In the genomic region with DNA sequence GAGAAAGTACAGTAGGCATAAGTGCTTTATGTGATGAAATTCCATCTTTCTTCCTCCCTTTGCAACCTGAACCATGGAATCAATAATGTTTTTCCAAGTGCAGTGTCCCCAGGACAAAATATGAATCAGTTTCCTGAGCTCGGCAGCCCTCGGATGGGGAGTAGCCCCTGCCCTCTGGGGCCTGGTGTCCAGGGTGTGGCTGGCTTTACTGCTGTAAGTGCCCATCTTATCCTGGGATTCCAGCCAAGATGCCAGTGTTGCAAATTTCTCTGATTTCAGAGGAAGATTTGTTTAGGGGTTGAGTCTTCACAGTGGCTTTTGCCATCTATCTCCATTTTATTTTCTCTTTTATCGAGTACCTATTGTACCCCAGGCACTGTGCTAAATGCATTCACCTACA, we compare ENCODE assay signal across 16 cellular contexts. TPM values are rescaled to one million over a fixed set of nuclear protein-coding genes. Genes with fewer than 3 reads are reported as not detected.
DNase-seq lines count a peak whose midpoint lies in the region; ATAC-seq, FAIRE-seq and TF ChIP-seq lines count a peak whose summit lies in the region.
"Had no signal": no experiment of that assay in that cellular context is flagged by ENCODE, and none has a peak within 500 bp of the region (broad histone marks: within the 10 kb centered on the region; RNA-seq: fewer than 3 reads in every experiment).

No MANE protein-coding gene starts in this region.

- no peak overlapping the region for H3K4me3 Mint-ChIP-seq in astrocyte (ENCODE audit: unreplicated experiment)
- H3K4me3 Mint-ChIP-seq in activated CD4-positive, alpha-beta T cell treated with anti-CD3 and anti-CD28 coated beads, Interleukin-2, amount 10 ng/mL, durations not matched to agents 24 days and 14 days, result no peak overlapping the region
- H3K4me3 Mint-ChIP-seq: activated naive CD4-positive, alpha-beta T cell treated with anti-CD3 and anti-CD28 coated beads for 36 hours; stimulated activated naive CD8-positive, alpha-beta T cell treated with anti-CD3 and anti-CD28 coated beads, Interleukin-15, Interleukin-2, amounts not matched to agents 100 ng/mL and 50 ng/mL, for 24 hours had no signal

- H3K27me3 Mint-ChIP-seq in astrocyte (ENCODE audit: low read depth, unreplicated experiment), result no peaks in the 10 kb centered on the region
- no peaks in the 10 kb centered on the region for H3K27me3 Mint-ChIP-seq in activated CD4-positive, alpha-beta T cell treated with anti-CD3 and anti-CD28 coated beads, Interleukin-2, amount 10 ng/mL, durations not matched to agents 24 days and 14 days
- H3K27me3 Mint-ChIP-seq: stimulated activated naive CD8-positive, alpha-beta T cell treated with anti-CD3 and anti-CD28 coated beads, Interleukin-15, Interleukin-2, amounts not matched to agents 100 ng/mL and 50 ng/mL, for 24 hours had no signal

- intact Hi-C loops in left ventricle myocardium inferior (cut with micrococcal nuclease), result no loop called here
- intact Hi-C loops in cardiac septum (cut with DNase I), result no loop called here
- intact Hi-C loops in HepG2 (cut with micrococcal nuclease; ENCODE audit: unreplicated experiment), result loop anchor here (5.0 kb wide), 2 partner anchors 35 kb away; no protein-coding TSS in a partner anchor
- intact Hi-C loops in activated CD4-positive, alpha-beta T cell treated with anti-CD3 and anti-CD28 coated beads, Interleukin-2, amount 10 ng/mL, durations not matched to agents 24 days and 14 days (cut with micrococcal nuclease), result no loop called here

- H3K4me2 ChIP-seq in astrocyte (ENCODE audit: low read length), result peak overlapping the region; percentile 61
- H3K4me2 ChIP-seq in HepG2 (ENCODE audit: low read depth, low read length), result peak overlapping the region; percentile 71

- 25% methylated on average over 3 of the region's 3 CpGs for WGBS in HepG2 (ENCODE audit: low lambda C conversion rate)

- H3K27me3 ChIP-seq in left ventricle myocardium inferior (ENCODE audit: low read depth) (no peaks in the 10 kb centered on the region), astrocyte (ENCODE audit: insufficient read depth, low read length) (no peaks in the 10 kb centered on the region), HepG2 (ENCODE audit: control insufficient read depth in 1 of 2, insufficient read depth in 2 of 2, low read length in 2 of 2) (peaks cover 0 to 5% of the 10 kb centered on the region in 2 experiments; a peak in 1 of 5 replicates)

- no peaks in the 10 kb centered on the region for H3K9me3 Mint-ChIP-seq in astrocyte (ENCODE audit: unreplicated experiment)
- no peaks in the 10 kb centered on the region for H3K9me3 Mint-ChIP-seq in activated CD4-positive, alpha-beta T cell treated with anti-CD3 and anti-CD28 coated beads, Interleukin-2, amount 10 ng/mL, durations not matched to agents 24 days and 14 days
- H3K9me3 Mint-ChIP-seq: activated naive CD4-positive, alpha-beta T cell treated with anti-CD3 and anti-CD28 coated beads for 36 hours; stimulated activated naive CD8-positive, alpha-beta T cell treated with anti-CD3 and anti-CD28 coated beads, Interleukin-15, Interleukin-2, amounts not matched to agents 100 ng/mL and 50 ng/mL, for 24 hours had no signal

- H3K36me3 ChIP-seq in left ventricle myocardium inferior, result no peaks in the 10 kb centered on the region
- H3K36me3 ChIP-seq in astrocyte (ENCODE audit: insufficient read depth, low read length), result no peaks in the 10 kb centered on the region
- no peaks in the 10 kb centered on the region for H3K36me3 ChIP-seq in HepG2 (replicated peaks in 1 of 2; ENCODE audit: control insufficient read depth in 1 of 2, insufficient read depth in 2 of 2, low read length in 2 of 2)

- ATAC-seq in HepG2 (no peak), HG02759 (IDR thresholded peaks at IDR 0.05; ENCODE audit: unreplicated experiment) (no peak), GM19324 (IDR thresholded peaks at IDR 0.05; ENCODE audit: low FRiP score, unreplicated experiment) (no peak)
- ATAC-seq: left cardiac atrium had no signal

- CTCF ChIA-PET in HepG2 (lab: Yijun Ruan, JAX; ENCODE audit: low intra/inter-chr PET ratio, low total read pairs), result no interaction called here

- in situ Hi-C loops in HepG2 (cut with HindIII; ENCODE audit: extremely low pct_ligation_motif_present, low pct_unique_long_range_greater_than_20kb), result no loop called here

- H3K4me1 ChIP-seq in left ventricle myocardium inferior (peaks cover 25% of the 10 kb centered on the region), astrocyte (ENCODE audit: insufficient read depth, low read length) (peaks cover 26% of the 10 kb centered on the region), HepG2 (ENCODE audit: insufficient read depth, low read length) (peaks cover 57% of the 10 kb centered on the region)

- H3K9ac ChIP-seq in astrocyte (ENCODE audit: low read length) (peak overlapping the region; percentile 69), HepG2 (ENCODE audit: insufficient read depth, low read depth, low read length) (no peak overlapping the region)

- no peak for TF ChIP-seq POLR2A in HepG2 (IDR thresholded peaks at IDR 0.05; ENCODE audit: insufficient read depth in 1 of 2, low read depth in 2 of 2, low read length in 2 of 2)

- H3K4me1 Mint-ChIP-seq in astrocyte (ENCODE audit: low read depth, unreplicated experiment), result peaks cover 37% of the 10 kb centered on the region
- no peaks in the 10 kb centered on the region for H3K4me1 Mint-ChIP-seq in activated CD4-positive, alpha-beta T cell treated with anti-CD3 and anti-CD28 coated beads, Interleukin-2, amount 10 ng/mL, durations not matched to agents 24 days and 14 days

- TF ChIP-seq EP300 in HepG2 (IDR thresholded peaks at IDR 0.05; ENCODE audit: low read depth in 2 of 2, low read length in 2 of 2) (no peak), HepG2 (CRISPR knock-in tag; IDR thresholded peaks at IDR 0.05; ENCODE audit: borderline replicate concordance) (no peak)

- H3K27ac ChIP-seq in left ventricle myocardium inferior (replicated peaks) (peak overlapping the region; percentile 79), astrocyte (ENCODE audit: low read depth, low read length) (no peak overlapping the region), HepG2 (ENCODE audit: extremely low read length, insufficient read depth, low read length) (no peak overlapping the region)

- POLR2A ChIA-PET in HepG2 (lab: Yijun Ruan, JAX), result interaction anchor here (1.4 to 3.6 kb wide), 6 partner anchors 9 to 85 kb away, joined by 3 to 41 read pairs (median 14); a partner anchor contains a TSS

- peak overlapping the region; percentile 99 for H3K27ac Mint-ChIP-seq in astrocyte (ENCODE audit: unreplicated experiment)
- H3K27ac Mint-ChIP-seq in activated CD4-positive, alpha-beta T cell treated with anti-CD3 and anti-CD28 coated beads, Interleukin-2, amount 10 ng/mL, durations not matched to agents 24 days and 14 days, result no peak overlapping the region
- H3K27ac Mint-ChIP-seq: activated naive CD4-positive, alpha-beta T cell treated with anti-CD3 and anti-CD28 coated beads for 36 hours; stimulated activated naive CD8-positive, alpha-beta T cell treated with anti-CD3 and anti-CD28 coated beads, Interleukin-15, Interleukin-2, amounts not matched to agents 100 ng/mL and 50 ng/mL, for 24 hours had no signal

- no peak for DNase-seq in left ventricle myocardium inferior
- no peak for DNase-seq in cardiac septum (ENCODE audit: low spot score)
- DNase-seq in astrocyte (ENCODE audit: low read depth), result no peak
- DNase-seq in HepG2 (ENCODE audit: low spot score), result no peak
- DNase-seq in AG08396 (ENCODE audit: low spot score), result no peak
- no peak for DNase-seq in activated CD4-positive, alpha-beta T cell treated with anti-CD3 and anti-CD28 coated beads, Interleukin-2, amount 10 ng/mL, durations not matched to agents 24 days and 14 days
- DNase-seq: activated naive CD4-positive, alpha-beta T cell treated with anti-CD3 and anti-CD28 coated beads for 36 hours; caudate nucleus; left cardiac atrium; NCI-H2171 treated with DMSO at 0.1 percent for 48 hours; SW 1271 had no signal

- no peak for TF ChIP-seq RAD21 in HepG2 (CRISPR knock-in tag; IDR thresholded peaks at IDR 0.05)

- BruUV-seq in HepG2 (replicated peaks; lab: Mats Ljungman, UMichigan), result no TSS peak

- no peaks in the 10 kb centered on the region for H4K20me1 ChIP-seq in astrocyte (ENCODE audit: insufficient read depth, low read length)
- no peaks in the 10 kb centered on the region for H4K20me1 ChIP-seq in HepG2 (ENCODE audit: insufficient read depth, low read length)

- H3K9me3 ChIP-seq in left ventricle myocardium inferior (replicated peaks) (no peaks in the 10 kb centered on the region), astrocyte (ENCODE audit: insufficient read depth, low read depth, low read length) (no peaks in the 10 kb centered on the region), HepG2 (ENCODE audit: low read length) (no peaks in the 10 kb centered on the region)

- H2AFZ ChIP-seq in astrocyte (ENCODE audit: low read depth, low read length), result no peak overlapping the region
- H2AFZ ChIP-seq in HepG2 (ENCODE audit: low read length), result no peak overlapping the region

- H3K4me3 ChIP-seq in left ventricle myocardium inferior (no peak overlapping the region), astrocyte (ENCODE audit: insufficient read depth, low read depth, low read length) (no peak overlapping the region), HepG2 (replicated peaks in 1 of 3; ENCODE audit: insufficient read depth in 1 of 3, low read depth in 2 of 3, low read length in 3 of 3) (no peak overlapping the region)

- H3K36me3 Mint-ChIP-seq in astrocyte (ENCODE audit: low read depth, unreplicated experiment), result peaks cover 2% of the 10 kb centered on the region
- H3K36me3 Mint-ChIP-seq in activated CD4-positive, alpha-beta T cell treated with anti-CD3 and anti-CD28 coated beads, Interleukin-2, amount 10 ng/mL, durations not matched to agents 24 days and 14 days (ENCODE audit: low read depth), result no peaks in the 10 kb centered on the region

- FAIRE-seq in astrocyte (lab: Jason Lieb, UNC) (no peak), HepG2 (lab: Jason Lieb, UNC) (no peak)
- FAIRE-seq: A204.1, endometrium had no signal

- no peak for TF ChIP-seq CTCF in left ventricle myocardium inferior (IDR thresholded peaks at IDR 0.05; ENCODE audit: borderline replicate concordance)
- TF ChIP-seq CTCF in astrocyte (IDR thresholded peaks at IDR 0.05; ENCODE audit: insufficient read depth, low read depth, low read length), result no peak
- no peak for TF ChIP-seq CTCF in HepG2 (CRISPR knock-in tag; IDR thresholded peaks at IDR 0.05)

- H3K79me2 ChIP-seq in astrocyte (ENCODE audit: insufficient read depth, low read length) (no peaks in the 10 kb centered on the region), HepG2 (ENCODE audit: insufficient read depth, low read length) (no peaks in the 10 kb centered on the region)

RNA-seq across cellular contexts. Expression of a gene that starts 40.4 kb away (rescaled TPM):
- 205 TPM for total RNA-seq in left ventricle myocardium inferior
- 182 TPM for total RNA-seq in cardiac septum
- total RNA-seq in astrocyte, result 269 and 275 TPM in 2 replicates
- 251 and 524 TPM in 2 replicates for total RNA-seq in HepG2 (2016; rRNA removed; fragmentation: Illumina TruSeq; extraction: Trizol)
- 34.2 and 43.4 TPM in 2 replicates for total RNA-seq in HepG2 (2016; cell fraction: cytosol; rRNA removed; fragmentation: Illumina TruSeq; extraction: Trizol; ENCODE audit: low read depth)
- total RNA-seq in HepG2 (2016; cell fraction: insoluble cytoplasmic fraction; rRNA removed; fragmentation: Illumina TruSeq; extraction: Trizol), result 284 and 524 TPM in 2 replicates
- 119 and 121 TPM in 2 replicates for total RNA-seq in HepG2 (2016; cell fraction: membrane; rRNA removed; fragmentation: Illumina TruSeq; extraction: Trizol)
- 114 and 119 TPM in 2 replicates for total RNA-seq in HepG2 (2016; cell fraction: nucleus; rRNA removed; fragmentation: Illumina TruSeq; extraction: Trizol)
- polyA plus RNA-seq in HepG2 (2011; rRNA removed), result 217 and 307 TPM in 2 replicates
- 155 and 238 TPM in 2 replicates for polyA plus RNA-seq in HepG2 (2011; cell fraction: cytosol; rRNA removed)
- 51.6 and 71.1 TPM in 2 replicates for polyA plus RNA-seq in HepG2 (2011; cell fraction: nucleus; rRNA removed)
- polyA plus RNA-seq in HepG2 (2012), result 199 and 240 TPM in 2 replicates
- polyA plus RNA-seq in HepG2 (2016; cell fraction: cytosol; fragmentation: Illumina TruSeq; extraction: Trizol; ENCODE audit: low read depth), result 47.7 and 66.3 TPM in 2 replicates
- 592 and 651 TPM in 2 replicates for polyA plus RNA-seq in HepG2 (2016; cell fraction: insoluble cytoplasmic fraction; fragmentation: Illumina TruSeq; extraction: Trizol; ENCODE audit: low read depth)
- polyA plus RNA-seq in HepG2 (2016; cell fraction: membrane; fragmentation: Illumina TruSeq; extraction: Trizol; ENCODE audit: low read depth), result 142 and 155 TPM in 2 replicates
- 229 and 237 TPM in 2 replicates for polyA plus RNA-seq in HepG2 (2016; cell fraction: nucleus; fragmentation: Illumina TruSeq; extraction: Trizol; ENCODE audit: insufficient read depth, low read depth)
- polyA minus RNA-seq in HepG2 (2011; rRNA and poly(A)+ RNA removed; ENCODE audit: low replicate concordance), result 170 and 215 TPM in 2 replicates
- polyA minus RNA-seq in HepG2 (2011; cell fraction: cytosol; rRNA and poly(A)+ RNA removed), result 83.5 and 103 TPM in 2 replicates
- 38.2 and 45.3 TPM in 2 replicates for polyA minus RNA-seq in HepG2 (2011; cell fraction: nucleus; rRNA and poly(A)+ RNA removed)
- total RNA-seq in activated CD4-positive, alpha-beta T cell treated with anti-CD3 and anti-CD28 coated beads, Interleukin-2, amount 10 ng/mL, durations not matched to agents 24 days and 14 days, result 232 and 244 TPM in 2 replicates
